Comparison of ENCODE assay signal across 20 cellular contexts in genomic region chr16:27651299-27651698, GRCh38.
DNase-seq lines count a peak whose midpoint lies in the region; ATAC-seq and TF ChIP-seq lines count a peak whose summit lies in the region.
"Had no signal": no experiment of that assay in that cellular context is flagged by ENCODE, and none has a peak within 500 bp of the region (broad histone marks: within the 10 kb centered on the region; RNA-seq: fewer than 3 reads in every experiment).

No MANE protein-coding gene starts in this region.

- H3K27ac Mint-ChIP-seq in GM23338 = peak overlapping the region; percentile 36; the same call in 1 of the 2 replicates

- H3K4me3 ChIP-seq in GM23338 (no peak overlapping the region), neutrophil (ENCODE audit: low read depth in 1 of 2, low read length in 1 of 2) (no peak overlapping the region)
- H3K4me3 ChIP-seq: GM12878, K562 had no signal

- H3K36me3 ChIP-seq in GM23338 (ENCODE audit: insufficient read depth) (no peaks in the 10 kb centered on the region), neutrophil (peaks cover 18% of the 10 kb centered on the region)
- H3K36me3 ChIP-seq: BE2C had no signal

- peak; percentile 93 for DNase-seq in DMS79 (lab: John Stamatoyannopoulos, UW)
- no peak for DNase-seq in GM23338 (ENCODE audit: low spot score)
- DNase-seq in C1 segment of cervical spinal cord (lab: John Stamatoyannopoulos, UW) = no peak
- no peak for DNase-seq in NCI-H2196 treated with DMSO at 0.1 percent for 48 hours (lab: John Stamatoyannopoulos, UW; ENCODE audit: unreplicated experiment)
- DNase-seq: ACHN; BE2C; CD4-positive, alpha-beta memory T cell; DMS153; DND-41; EL; HCEC 1CT; IMR-90 had no signal

- ATAC-seq in GM23338 = no peak
- ATAC-seq in HG02763 (IDR thresholded peaks at IDR 0.05; ENCODE audit: unreplicated experiment) = no peak
- no peak for ATAC-seq in GM18519 (IDR thresholded peaks at IDR 0.05; ENCODE audit: low FRiP score, unreplicated experiment)
- ATAC-seq: GM12878, K562 had no signal

- no peaks in the 10 kb centered on the region for H3K9me3 ChIP-seq in neutrophil
- H3K9me3 ChIP-seq: BE2C had no signal

- no peak overlapping the region for H2AFZ ChIP-seq in GM23338

- H4K20me1 ChIP-seq in GM23338 (replicated peaks; ENCODE audit: insufficient read depth) = no peaks in the 10 kb centered on the region; the same call in 1 of the 2 replicates

- H3K9me2 ChIP-seq in GM23338 (ENCODE audit: insufficient read depth) = no peaks in the 10 kb centered on the region

- H3K4me1 Mint-ChIP-seq in GM23338 = peaks cover 20% of the 10 kb centered on the region; the same call in 2 of the 3 replicates
- H3K4me1 Mint-ChIP-seq: CD4-positive, alpha-beta memory T cell had no signal

- H3F3A ChIP-seq in GM23338 (replicated peaks; ENCODE audit: low read depth) = no peaks in the 10 kb centered on the region

- peaks cover 3% of the 10 kb centered on the region for H3K27me3 Mint-ChIP-seq in GM23338 (ENCODE audit: insufficient read depth, low read depth, poor library complexity)
- H3K27me3 Mint-ChIP-seq: CD4-positive, alpha-beta memory T cell had no signal

- H3K4me1 ChIP-seq in GM23338 (ENCODE audit: insufficient read depth) (peaks cover 6% of the 10 kb centered on the region), neutrophil (ENCODE audit: control insufficient read depth in 1 of 2, insufficient read depth in 1 of 2, low read depth in 1 of 2, low read length in 1 of 2) (peaks cover 30 to 36% of the 10 kb centered on the region in 2 experiments)
- H3K4me1 ChIP-seq: BE2C had no signal

- H3K4me2 ChIP-seq in GM23338 = peak overlapping the region; percentile 29; the same call in 1 of the 2 replicates

- H3K27me3 ChIP-seq in GM23338 (ENCODE audit: insufficient read depth) (no peaks in the 10 kb centered on the region), neutrophil (no peaks in the 10 kb centered on the region)
- H3K27me3 ChIP-seq: BE2C had no signal

- no peaks in the 10 kb centered on the region; the same call in 2 of the 3 replicates for H3K9me3 Mint-ChIP-seq in GM23338
- H3K9me3 Mint-ChIP-seq: CD4-positive, alpha-beta memory T cell had no signal

- no peak overlapping the region for H3K4me3 Mint-ChIP-seq in GM23338
- H3K4me3 Mint-ChIP-seq: CD14-positive monocyte; CD4-positive, alpha-beta memory T cell had no signal

- no peaks in the 10 kb centered on the region for H3K79me2 ChIP-seq in GM23338 (replicated peaks; ENCODE audit: insufficient read depth)

- peaks cover 5% of the 10 kb centered on the region for H3K36me3 Mint-ChIP-seq in GM23338 (ENCODE audit: low read depth)

- H3K27ac ChIP-seq in GM23338 (ENCODE audit: low read depth) = no peak overlapping the region
- H3K27ac ChIP-seq in VCaP = peak overlapping the region; percentile 90
- H3K27ac ChIP-seq in neutrophil = peak overlapping the region; percentile 7
- H3K27ac ChIP-seq: HL-60 had no signal

- TF ChIP-seq CTCF in GM23338 (conservative IDR thresholded peaks at IDR 0.05; ENCODE audit: low read depth in 2 of 2) (no peak), VCaP (conservative IDR thresholded peaks at IDR 0.05) (no peak), neutrophil (IDR thresholded peaks at IDR 0.05) (no peak)

TF ChIP-seq in GM23338, 12 proteins besides CTCF, POLR2A, EP300 and RAD21 (continues in another document):
- TF ChIP-seq REST (IDR thresholded peaks at IDR 0.05; ENCODE audit: unreplicated experiment) = no peak
- no peak for TF ChIP-seq ZNF462 (CRISPR knock-in tag; IDR thresholded peaks at IDR 0.05)
- TF ChIP-seq ETS1 (IDR thresholded peaks at IDR 0.05) = no peak
- no peak for TF ChIP-seq STAT1 (IDR thresholded peaks at IDR 0.05; ENCODE audit: unreplicated experiment)
- no peak for TF ChIP-seq POLR2AphosphoS5 (IDR thresholded peaks at IDR 0.05; ENCODE audit: low read depth)
- TF ChIP-seq JUNB (IDR thresholded peaks at IDR 0.05; ENCODE audit: unreplicated experiment) = no peak
